ENCODE assay signal across 15 cellular contexts in the genomic region with DNA sequence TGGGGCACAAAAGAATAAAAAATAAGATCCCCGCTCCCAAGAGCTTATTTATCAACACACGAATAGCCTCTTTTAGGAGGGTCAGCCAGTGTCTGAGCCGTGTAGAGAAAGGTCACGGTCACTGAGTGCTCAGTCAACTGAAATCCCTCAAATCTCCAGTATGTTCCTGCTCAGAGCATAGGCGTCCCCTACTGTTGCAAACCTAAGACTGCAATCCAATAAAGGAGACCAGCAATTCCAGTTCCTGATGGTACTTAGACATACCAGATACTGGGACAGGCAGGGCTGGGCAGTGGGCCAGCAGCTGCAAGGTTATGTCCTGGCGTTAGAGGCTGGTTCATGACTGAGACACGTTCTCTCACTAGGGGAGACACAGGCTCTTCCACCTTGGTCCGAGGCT.
DNase-seq lines count a peak whose midpoint lies in the region; ATAC-seq, FAIRE-seq and TF ChIP-seq lines count a peak whose summit lies in the region.
"Had no signal": no experiment of that assay in that cellular context is flagged by ENCODE, and none has a peak within 500 bp of the region (broad histone marks: within the 10 kb centered on the region; RNA-seq: fewer than 3 reads in every experiment).

No MANE protein-coding gene starts in this region.

- H3K36me3 Mint-ChIP-seq in MCF 10A (ENCODE audit: insufficient read depth, unreplicated experiment) = peaks cover 5% of the 10 kb centered on the region

- H3K9me3 ChIP-seq in breast epithelium (no peaks in the 10 kb centered on the region), K562 (replicated peaks; ENCODE audit: control insufficient read depth, insufficient read depth, low read depth, low read length) (no peaks in the 10 kb centered on the region), upper lobe of right lung (no peaks in the 10 kb centered on the region)
- H3K9me3 ChIP-seq: neutrophil, thoracic aorta had no signal

- DNase-seq in MCF 10A (ENCODE audit: unreplicated experiment) = peak; percentile 18
- DNase-seq in breast epithelium (ENCODE audit: low spot score in 2 of 2) = no peak
- DNase-seq in K562 (ENCODE audit: extremely low read depth in 1 of 4, low spot score in 3 of 4) = peak in 1 of 4 experiments; percentile 12
- DNase-seq in iPS-NIHi11 (ENCODE audit: low spot score) = peak; percentile 38
- no peak for DNase-seq in upper lobe of right lung
- no peak for DNase-seq in NCI-H524 (lab: John Stamatoyannopoulos, UW)
- no peak for DNase-seq in stimulated activated naive CD4-positive, alpha-beta T cell treated with Interleukin-2 at 50 U/mL for 16 hours (lab: John Stamatoyannopoulos, UW)
- DNase-seq: activated CD4-positive, CD25-positive, alpha-beta regulatory T cell; activated gamma-delta T cell treated with Interleukin-2 at 50 U/mL for 16 hours; effector CD4-positive, alpha-beta T cell; NCI-H2029 treated with DMSO at 0.1 percent for 48 hours; stimulated activated CD4-positive, alpha-beta T cell treated with anti-CD3 and anti-CD28 coated beads, Interleukin-4, amount 100 ng/mL, for 4 hours had no signal

- H2AFZ ChIP-seq in K562 (ENCODE audit: low read depth, low read length) = no peak overlapping the region

- no peak overlapping the region for H3K4me2 ChIP-seq in K562 (ENCODE audit: insufficient read depth, low read length)

- no peak for FAIRE-seq in K562 (lab: Jason Lieb, UNC)

- in situ Hi-C loops in K562 (cut with MboI) = loop anchor here (25.0 kb wide), 2 partner anchors 946 to 1396 kb away; no protein-coding TSS in a partner anchor

- POLR2A ChIA-PET in MCF 10A (lab: Yijun Ruan, JAX) (no interaction called here), K562 (lab: Yijun Ruan, JAX) (no interaction called here)

- TF ChIP-seq POLR2A in breast epithelium (IDR thresholded peaks at IDR 0.05) (no peak), K562 (conservative IDR thresholded peaks at IDR 0.05) (no peak)

- TF ChIP-seq CTCF in MCF 10A (IDR thresholded peaks at IDR 0.05; ENCODE audit: unreplicated experiment) = peak; percentile 16
- no peak for TF ChIP-seq CTCF in breast epithelium (IDR thresholded peaks at IDR 0.05)
- TF ChIP-seq CTCF in K562 (IDR thresholded peaks at IDR 0.05 in 2 of 3, conservative IDR thresholded peaks at IDR 0.05 in 1 of 3; ENCODE audit: insufficient read depth in 2 of 3, low read depth in 1 of 3, low read length in 3 of 3) = peak in 2 of 3 experiments; percentile 35 to 49; a peak in 4 of 6 replicates
- no peak for TF ChIP-seq CTCF in upper lobe of right lung (IDR thresholded peaks at IDR 0.05)

- H3K9me1 ChIP-seq in K562 (ENCODE audit: control insufficient read depth, insufficient read depth, low read length) = no peaks in the 10 kb centered on the region

- TF ChIP-seq EP300 in K562 (IDR thresholded peaks at IDR 0.05; ENCODE audit: low read length) = no peak

- no peaks in the 10 kb centered on the region for H3K79me2 ChIP-seq in K562 (ENCODE audit: control insufficient read depth, insufficient read depth, low read length)

- WGBS in K562 (ENCODE audit: insufficient coverage, low coverage, missing lambda C conversion rate) = 0% methylated on average over 8 of the region's 8 CpGs

- H3K27ac ChIP-seq in breast epithelium (no peak overlapping the region), K562 (ENCODE audit: extremely low read depth, low read depth, low read length) (no peak overlapping the region), upper lobe of right lung (no peak overlapping the region)
- H3K27ac ChIP-seq: neutrophil, thoracic aorta had no signal

- H3K4me3 ChIP-seq in breast epithelium (no peak overlapping the region), K562 (no peak overlapping the region), upper lobe of right lung (no peak overlapping the region)
- H3K4me3 ChIP-seq: thoracic aorta had no signal

- H3K4me3 Mint-ChIP-seq in MCF 10A (ENCODE audit: unreplicated experiment) = no peak overlapping the region

- no peaks in the 10 kb centered on the region for H3K36me3 ChIP-seq in breast epithelium
- H3K36me3 ChIP-seq in K562 (ENCODE audit: control insufficient read depth, insufficient read depth, low read length) = no peaks in the 10 kb centered on the region
- H3K36me3 ChIP-seq in upper lobe of right lung = no peaks in the 10 kb centered on the region
- H3K36me3 ChIP-seq: neutrophil, thoracic aorta had no signal

- peak; percentile 58; the same call in 2 of the 3 replicates for ATAC-seq in K562
- peak; percentile 63 for ATAC-seq in upper lobe of right lung
- no peak for ATAC-seq in HG02885 (IDR thresholded peaks at IDR 0.05; ENCODE audit: poor library complexity, unreplicated experiment)

- H3K27ac Mint-ChIP-seq in MCF 10A (ENCODE audit: low read depth, unreplicated experiment) = no peak overlapping the region

- H3K9me3 Mint-ChIP-seq in MCF 10A (ENCODE audit: unreplicated experiment) = no peaks in the 10 kb centered on the region

- BruUV-seq in MCF 10A (replicated peaks; lab: Mats Ljungman, UMichigan) (no TSS peak), K562 (replicated peaks; lab: Mats Ljungman, UMichigan) (no TSS peak)

- H4K20me1 ChIP-seq in K562 (replicated peaks; ENCODE audit: control insufficient read depth, insufficient read depth, low read length) = no peaks in the 10 kb centered on the region

- CTCF ChIA-PET in MCF 10A (lab: Yijun Ruan, JAX) = interaction anchor here (0.7 to 1.7 kb wide), 4 partner anchors 17 to 386 kb away, joined by 3 to 9 read pairs (median 4); no protein-coding TSS in a partner anchor
- CTCF ChIA-PET in K562 (lab: Yijun Ruan, JAX; ENCODE audit: low intra/inter-chr PET ratio) = no interaction called here

- no peaks in the 10 kb centered on the region for H3K4me1 ChIP-seq in breast epithelium
- H3K4me1 ChIP-seq in K562 (replicated peaks in 1 of 2; ENCODE audit: control insufficient read depth in 2 of 2, insufficient read depth in 2 of 2, low read length in 2 of 2) = no peaks in the 10 kb centered on the region
- H3K4me1 ChIP-seq in upper lobe of right lung = no peaks in the 10 kb centered on the region

- intact Hi-C loops in MCF 10A (cut with micrococcal nuclease) (no loop called here), breast epithelium (cut with DNase I; ENCODE audit: low total_unique reads) (no loop called here), K562 (cut with micrococcal nuclease) (loop anchor here (10.0 kb wide), 1 partner anchor 939 kb away; no protein-coding TSS in a partner anchor), upper lobe of right lung (cut with DNase I) (no loop called here)

- peak in 1 of 2 experiments; percentile 33; a peak in 2 of 4 replicates for TF ChIP-seq RAD21 in K562 (CRISPR knock-in tag; conservative IDR thresholded peaks at IDR 0.05 in 1 of 2, IDR thresholded peaks at IDR 0.05 in 1 of 2)

- H3K27me3 Mint-ChIP-seq in MCF 10A (ENCODE audit: insufficient read depth, unreplicated experiment) = no peaks in the 10 kb centered on the region

- H3K9ac ChIP-seq in K562 (ENCODE audit: insufficient read depth in 1 of 2, low read depth in 2 of 2, low read length in 2 of 2) = no peak overlapping the region

- H3K4me1 Mint-ChIP-seq in MCF 10A (ENCODE audit: insufficient read depth, unreplicated experiment) = peaks cover 17% of the 10 kb centered on the region

- no peaks in the 10 kb centered on the region for H3K27me3 ChIP-seq in breast epithelium
- H3K27me3 ChIP-seq in K562 (ENCODE audit: control insufficient read depth in 2 of 2, insufficient read depth in 2 of 2, low read length in 2 of 2) = peaks cover 0 to 4% of the 10 kb centered on the region in 2 experiments; a peak in 1 of 5 replicates
- H3K27me3 ChIP-seq in upper lobe of right lung = no peaks in the 10 kb centered on the region
- H3K27me3 ChIP-seq: neutrophil had no signal

TF ChIP-seq in K562, 482 proteins besides CTCF, POLR2A, EP300 and RAD21:
- TF ChIP-seq NFIC (IDR thresholded peaks at IDR 0.05) (0 out of 2 replicates have a peak, but pooled peaks have one; percentile 20), ZNF57 (CRISPR knock-in tag; IDR thresholded peaks at IDR 0.05) (no peak)

Comparison
In these comparisons a context has a peak if more than half of its experiments do, and no peak if none do; other contexts are left out.
1. DNase-seq: peak in MCF 10A (single experiment) and iPS-NIHi11 (single experiment); none in breast epithelium (0 of 2), upper lobe of right lung (single experiment), NCI-H524 (0 of 2) and stimulated activated naive CD4-positive, alpha-beta T cell treated with Interleukin-2 at 50 U/mL for 16 hours (single experiment).
2. CTCF ChIP-seq: peak in MCF 10A (single experiment) and K562 (2 of 3); none in breast epithelium (0 of 3) and upper lobe of right lung (single experiment).